10 cellular contexts compared by ENCODE assay signal in the genomic region with DNA sequence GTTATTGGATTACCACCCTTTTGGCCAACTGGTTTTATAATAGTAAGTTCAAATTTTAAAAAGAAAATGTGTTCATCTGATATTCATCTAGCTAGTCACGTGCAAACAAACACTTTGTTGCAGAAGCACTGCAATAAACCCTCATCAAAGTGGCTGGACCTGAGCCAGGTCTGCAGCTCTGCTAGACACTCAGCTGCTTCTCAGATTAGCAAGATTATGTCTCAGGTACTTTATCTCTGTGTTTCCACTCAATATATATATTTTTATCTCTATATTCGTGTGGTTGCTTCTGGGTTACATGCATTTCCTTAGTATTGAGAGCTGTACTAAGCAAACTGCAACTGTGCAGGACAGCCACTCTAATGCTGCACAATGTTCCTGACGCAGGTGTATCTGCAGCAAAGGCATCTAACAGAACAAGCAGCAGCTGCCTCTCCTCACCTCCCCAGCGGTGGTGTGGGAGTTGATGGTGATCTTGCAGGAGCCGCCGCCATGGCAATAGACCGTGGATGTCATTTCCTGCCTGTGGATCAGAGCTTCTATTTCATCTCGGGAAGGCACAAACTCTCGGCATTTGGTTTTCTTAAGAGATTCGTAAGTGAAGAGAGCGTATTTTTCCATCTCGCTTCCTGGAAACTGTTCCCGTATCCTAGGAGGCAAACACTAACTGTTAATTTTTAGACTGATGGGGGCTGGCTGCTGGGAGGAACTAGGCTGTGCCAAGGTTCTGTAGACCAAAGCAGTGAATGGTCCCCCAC. TPM values are rescaled to one million over a fixed set of nuclear protein-coding genes. Genes with fewer than 3 reads are reported as not detected.
DNase-seq lines count a peak whose midpoint lies in the region; ATAC-seq and TF ChIP-seq lines count a peak whose summit lies in the region.
"Had no signal": no experiment of that assay in that cellular context is flagged by ENCODE, and none has a peak within 500 bp of the region (broad histone marks: within the 10 kb centered on the region; RNA-seq: fewer than 3 reads in every experiment).

No MANE protein-coding gene starts in this region.

- H3K79me2 ChIP-seq in Karpas-422 (ENCODE audit: low read length): no peaks in the 10 kb centered on the region

- H3K4me1 ChIP-seq in Peyer's patch (no peaks in the 10 kb centered on the region), Karpas-422 (ENCODE audit: low read length) (no peaks in the 10 kb centered on the region)
- H3K4me1 ChIP-seq: SJSA1 had no signal

- TF ChIP-seq CTCF in Peyer's patch (IDR thresholded peaks at IDR 0.05) (no peak), astrocyte of the spinal cord (IDR thresholded peaks at IDR 0.05; ENCODE audit: low read depth, low read length) (no peak)

- in situ Hi-C loops in astrocyte of the spinal cord (cut with HindIII; ENCODE audit: low sequenced_read_pairs): no loop called here

- intact Hi-C loops in sciatic nerve (cut with DNase I): no loop called here

- no peak overlapping the region for H3K27ac ChIP-seq in Peyer's patch
- H3K27ac ChIP-seq in Karpas-422 (ENCODE audit: low read length): no peak overlapping the region
- H3K27ac ChIP-seq: SJSA1 had no signal

- H3K4me3 ChIP-seq in Peyer's patch (no peak overlapping the region), astrocyte of the spinal cord (ENCODE audit: low read depth, low read length) (no peak overlapping the region), Karpas-422 (ENCODE audit: low read length) (no peak overlapping the region)
- H3K4me3 ChIP-seq: SJSA1 had no signal

- H3K9me3 ChIP-seq in Peyer's patch: no peaks in the 10 kb centered on the region
- H3K9me3 ChIP-seq in Karpas-422 (ENCODE audit: low read length): no peaks in the 10 kb centered on the region
- H3K9me3 ChIP-seq: SJSA1 had no signal

- H3K9ac ChIP-seq in Karpas-422 (ENCODE audit: low read length): no peak overlapping the region

- no peaks in the 10 kb centered on the region for H3K9me2 ChIP-seq in Karpas-422 (replicated peaks; ENCODE audit: insufficient read depth, low read length)

- ATAC-seq in sciatic nerve (no peak), GM18502 (IDR thresholded peaks at IDR 0.05; ENCODE audit: poor library complexity, unreplicated experiment) (no peak)

- no peak for TF ChIP-seq POLR2A in Peyer's patch (IDR thresholded peaks at IDR 0.05)

- no peaks in the 10 kb centered on the region for H3K27me3 ChIP-seq in Peyer's patch
- H3K27me3 ChIP-seq in Karpas-422 (ENCODE audit: low read length): no peaks in the 10 kb centered on the region
- H3K27me3 ChIP-seq: SJSA1 had no signal

- no peaks in the 10 kb centered on the region for H4K20me1 ChIP-seq in Karpas-422 (ENCODE audit: insufficient read depth, low read depth, low read length)

- no peak overlapping the region for H3K4me2 ChIP-seq in Karpas-422 (ENCODE audit: low read depth, low read length, poor library complexity, severe bottlenecking)

- no peak overlapping the region for H2AFZ ChIP-seq in Karpas-422 (ENCODE audit: low read length)

- peaks cover 0 to 80% (median 0%) of the 10 kb centered on the region in 3 donors for H3K36me3 ChIP-seq in Peyer's patch
- H3K36me3 ChIP-seq in Karpas-422 (ENCODE audit: insufficient read depth, low read length): no peaks in the 10 kb centered on the region

- peak; percentile 22 for DNase-seq in DMS53 (lab: John Stamatoyannopoulos, UW)
- no peak for DNase-seq in DMS53 treated with DMSO at 0.1 percent for 48 hours (lab: John Stamatoyannopoulos, UW; ENCODE audit: unreplicated experiment)
- DNase-seq in Peyer's patch: peak in 2 of 3 donors; percentile 25 to 56
- DNase-seq in astrocyte of the spinal cord (ENCODE audit: low read depth, low spot score): peak; percentile 23
- peak in 2 of 3 donors; percentile 16 to 20 for DNase-seq in stimulated activated CD4-positive, alpha-beta T cell treated with anti-CD3 and anti-CD28 coated beads, Interleukin-12 subunit alpha, Interleukin-12 subunit beta, amount 100 ng/mL, for 48 hours (ENCODE audit: low read depth in 2 of 3, low spot score in 1 of 3)
- no peak for DNase-seq in Karpas-422
- DNase-seq in sciatic nerve (ENCODE audit: low spot score): no peak
- DNase-seq: endodermal cell had no signal

RNA-seq across cellular contexts. Expression of a gene that starts 56.6 kb away (rescaled TPM):
- total RNA-seq in Peyer's patch (10 to 100 TPM; 11.6 to 70.1 (median 19.4) TPM), sciatic nerve (37.4 TPM)
- not detected in 2 replicates for total RNA-seq in Karpas-422 (2014; rRNA removed; shearing (Covaris generic); ENCODE audit: low replicate concordance)

Comparison
In these comparisons a context has a peak if more than half of its experiments do, and no peak if none do; other contexts are left out.
1. DNase-seq: peak in DMS53 (single experiment), Peyer's patch (2 of 3), astrocyte of the spinal cord (single experiment) and stimulated activated CD4-positive, alpha-beta T cell treated with anti-CD3 and anti-CD28 coated beads, Interleukin-12 subunit alpha, Interleukin-12 subunit beta, amount 100 ng/mL, for 48 hours (2 of 3); none in DMS53 treated with DMSO at 0.1 percent for 48 hours (single experiment), Karpas-422 (single experiment) and sciatic nerve (single experiment).
2. RNA of a gene that starts 56.6 kb away (total RNA-seq): 37.4 TPM in sciatic nerve (single experiment) and 11.6 to 70.1 TPM in Peyer's patch; not detected in Karpas-422; every median in the first group is over 10 times any median in the second.